ENCODE assay signal across 23 cellular contexts in genomic region chr6:169429001-169429400, GRCh38.
A peak's percentile ranks its signal among the peaks of the same experiment; 100 is the strongest.
DNase-seq lines count a peak whose midpoint lies in the region; ATAC-seq and TF ChIP-seq lines count a peak whose summit lies in the region.
"Had no signal": no experiment of that assay in that cellular context is flagged by ENCODE, and none has a peak within 500 bp of the region (broad histone marks: within the 10 kb centered on the region; RNA-seq: fewer than 3 reads in every experiment).

No MANE protein-coding gene starts in this region.

- H3K36me3 ChIP-seq in heart right ventricle (no peaks in the 10 kb centered on the region), mesenchymal stem cell (ENCODE audit: control insufficient read depth in 1 of 2, insufficient read depth in 2 of 2, low read depth in 1 of 2, low read length in 2 of 2) (no peaks in the 10 kb centered on the region), MG63 (no peaks in the 10 kb centered on the region)
- H3K36me3 ChIP-seq: brain microvascular endothelial cell, lower lobe of right lung had no signal

- H3K4me2 ChIP-seq in mesenchymal stem cell (ENCODE audit: low read length, poor library complexity, severe bottlenecking), result no peak overlapping the region
- H3K4me2 ChIP-seq: A549 had no signal

- H2AK5ac ChIP-seq in mesenchymal stem cell (ENCODE audit: low read length, severe bottlenecking), result peak overlapping the region; percentile 76

- no peak overlapping the region for H4K91ac ChIP-seq in mesenchymal stem cell (ENCODE audit: low read length)

- H3K4ac ChIP-seq in mesenchymal stem cell (ENCODE audit: low read depth in 1 of 2, low read length in 2 of 2), result peak overlapping the region in 1 of 2 experiments; percentile 24

- H2AFZ ChIP-seq in mesenchymal stem cell (ENCODE audit: low read depth, low read length), result no peak overlapping the region

- peak overlapping the region in 1 of 2 experiments; percentile 45 for H3K18ac ChIP-seq in mesenchymal stem cell (ENCODE audit: low read depth in 1 of 2, low read length in 2 of 2)

- H3K14ac ChIP-seq in mesenchymal stem cell (ENCODE audit: low read length in 2 of 2), result no peak overlapping the region

- H3K79me1 ChIP-seq in mesenchymal stem cell (replicated peaks; ENCODE audit: low read length, poor library complexity, severe bottlenecking), result no peaks in the 10 kb centered on the region

- peak overlapping the region in 7 of 10 donors; percentile 56 to 81 (median 70) for H3K27ac ChIP-seq in heart right ventricle
- no peak overlapping the region for H3K27ac ChIP-seq in mesenchymal stem cell (ENCODE audit: low read length, poor library complexity, severe bottlenecking)
- H3K27ac ChIP-seq: lower lobe of right lung had no signal

- H3K9me3 ChIP-seq in heart right ventricle (peaks cover 0 to 49% (median 27%) of the 10 kb centered on the region in 11 donors), mesenchymal stem cell (ENCODE audit: control insufficient read depth, low read length) (peaks cover 16% of the 10 kb centered on the region), MG63 (peaks cover 17% of the 10 kb centered on the region; the same call in 1 of the 2 replicates)
- H3K9me3 ChIP-seq: A549 had no signal

- H2BK12ac ChIP-seq in mesenchymal stem cell (ENCODE audit: low read length in 2 of 2), result no peak overlapping the region

- no peak overlapping the region for H2BK15ac ChIP-seq in mesenchymal stem cell (ENCODE audit: low read depth, poor library complexity, severe bottlenecking)

- H3K23ac ChIP-seq in mesenchymal stem cell (ENCODE audit: low read length in 2 of 2), result no peak overlapping the region

- intact Hi-C loops in heart right ventricle (cut with DNase I) (no loop called here), left ventricle myocardium superior (cut with micrococcal nuclease) (no loop called here), sciatic nerve (cut with DNase I) (no loop called here)

- H3K9ac ChIP-seq in mesenchymal stem cell (ENCODE audit: low read length), result no peak overlapping the region

- DNase-seq in heart right ventricle (no peak), left ventricle myocardium superior (no peak), mesenchymal stem cell (no peak), sciatic nerve (ENCODE audit: low spot score) (no peak), NCI-H1092 treated with DMSO at 0.1 percent for 48 hours (lab: John Stamatoyannopoulos, UW) (no peak), MG63 (no peak)
- no peak for DNase-seq in effector CD4-positive, alpha-beta T cell
- DNase-seq: activated CD4-positive, alpha-beta T cell treated with anti-CD3 and anti-CD28 coated beads for 1 hour; activated gamma-delta T cell treated with Interleukin-2 at 50 U/mL for 16 hours; activated T-cell treated with anti-CD3 and anti-CD28 coated beads, Interleukin-2, amount 50 U/mL, for 1 hour; brain microvascular endothelial cell; effector memory CD8-positive, alpha-beta T cell; islet precursor cell; lower lobe of right lung; NCI-H1048; NCI-H1930; NCI-H226; NCI-H748 treated with DMSO at 0.1 percent for 48 hours; nucleus accumbens; stimulated activated CD4-positive, alpha-beta T cell treated with anti-CD3 and anti-CD28 coated beads, Interleukin-15, amount 100 ng/mL, for 24 hours had no signal

- peaks cover 0 to 14% (median 0%) of the 10 kb centered on the region in 9 donors for H3K4me1 ChIP-seq in heart right ventricle
- peaks cover 18% of the 10 kb centered on the region for H3K4me1 ChIP-seq in mesenchymal stem cell (ENCODE audit: control insufficient read depth, insufficient read depth, low read depth, low read length)
- H3K4me1 ChIP-seq: lower lobe of right lung had no signal

- no peak for TF ChIP-seq CTCF in heart right ventricle (IDR thresholded peaks at IDR 0.05)

- 88 to 92% methylated on average over 11 of the region's 11 CpGs for WGBS in heart right ventricle, 2 donors
- 95% methylated on average over 11 of the region's 11 CpGs for WGBS in mesenchymal stem cell

- no peak overlapping the region for H2BK120ac ChIP-seq in mesenchymal stem cell (ENCODE audit: low read depth, low read length)

- no peak overlapping the region for H4K8ac ChIP-seq in mesenchymal stem cell (ENCODE audit: low read length)

- peaks cover 0 to 8% (median 0%) of the 10 kb centered on the region in 7 donors for H3K27me3 ChIP-seq in heart right ventricle
- H3K27me3 ChIP-seq in mesenchymal stem cell (ENCODE audit: control insufficient read depth in 1 of 2, insufficient read depth in 1 of 2, low read length in 2 of 2), result no peaks in the 10 kb centered on the region
- no peaks in the 10 kb centered on the region for H3K27me3 ChIP-seq in MG63
- H3K27me3 ChIP-seq: brain microvascular endothelial cell had no signal

- H2BK5ac ChIP-seq in mesenchymal stem cell (ENCODE audit: low read depth, low read length, poor library complexity, severe bottlenecking), result no peak overlapping the region

- H3K4me3 ChIP-seq in heart right ventricle (no peak overlapping the region), mesenchymal stem cell (ENCODE audit: insufficient read depth in 1 of 2, low read depth in 1 of 2, low read length in 2 of 2) (no peak overlapping the region), MG63 (no peak overlapping the region)
- H3K4me3 ChIP-seq: A549, lower lobe of right lung had no signal

- ATAC-seq in heart right ventricle (peak in 1 of 8 donors; percentile 10), left ventricle myocardium superior (no peak), sciatic nerve (peak; percentile 3), HG02759 (IDR thresholded peaks at IDR 0.05; ENCODE audit: unreplicated experiment) (no peak)
- ATAC-seq: A549; effector memory CD8-positive, alpha-beta T cell; esophagus mucosa had no signal
